In genomic region chr7:36014961-36015360, GRCh38 we compare ENCODE assay signal across 29 cellular contexts.
"Had no signal": no experiment of that assay in that cellular context is flagged by ENCODE, and none has a peak within 500 bp of the region (broad histone marks: within the 10 kb centered on the region; RNA-seq: fewer than 3 reads in every experiment).

No MANE protein-coding gene starts in this region.

- H3K4me3 ChIP-seq: left lung, lower lobe of right lung, neural progenitor cell, right atrium auricular region, skin epidermis, suprapubic skin, thoracic aorta, tibial artery, uterus had no signal

- H3K27ac ChIP-seq: left lung, lower lobe of right lung, neural progenitor cell, parathyroid adenoma, right atrium auricular region, skin epidermis, suprapubic skin, thoracic aorta, tibial artery, uterus had no signal

- DNase-seq: head of caudate nucleus; hypothalamus; immature natural killer cell; kidney; left colon; left lung; lower lobe of right lung; mesendoderm; naive B cell; natural killer cell; nephron progenitor cell; stimulated activated CD4-positive, alpha-beta T cell treated with anti-CD3 and anti-CD28 coated beads, Interleukin-12 subunit alpha, Interleukin-12 subunit beta, amount 100 ng/mL, for 4 hours; stimulated activated CD4-positive, alpha-beta T cell treated with anti-CD3 and anti-CD28 coated beads, Interleukin-15, amount 100 ng/mL, for 24 hours; stimulated activated CD4-positive, alpha-beta T cell treated with anti-CD3 and anti-CD28 coated beads, Interleukin-2, amount 100 ng/mL, for 24 hours; stimulated activated CD4-positive, alpha-beta T cell treated with anti-CD3 and anti-CD28 coated beads, Interleukin-4, amount 100 ng/mL, for 1 hour; stimulated activated naive CD4-positive, alpha-beta T cell; tibial artery; uterus had no signal

- H2AFZ ChIP-seq: neural progenitor cell, parathyroid adenoma had no signal

- H3K4me1 ChIP-seq: left lung, lower lobe of right lung, parathyroid adenoma, right atrium auricular region, suprapubic skin, uterus had no signal

- H3K36me3 ChIP-seq: left lung, lower lobe of right lung, neural progenitor cell, right atrium auricular region, suprapubic skin, thoracic aorta, tibial artery, uterus had no signal

- H3K9ac ChIP-seq: neural progenitor cell, parathyroid adenoma had no signal

- H3K27me3 Mint-ChIP-seq: stimulated activated naive CD8-positive, alpha-beta T cell treated with anti-CD3 and anti-CD28 coated beads, Interleukin-15, Interleukin-2, amounts not matched to agents 100 ng/mL and 50 ng/mL, for 24 hours; type B pancreatic cell had no signal

- H3K36me3 Mint-ChIP-seq: immature natural killer cell, mesothelial cell of epicardium, naive B cell, natural killer cell, neural progenitor cell, type B pancreatic cell had no signal

- H3K4me1 Mint-ChIP-seq: immature natural killer cell, naive B cell, natural killer cell had no signal

- H3K4me2 ChIP-seq: neural progenitor cell had no signal

- H3K4me3 Mint-ChIP-seq: immature natural killer cell; mesothelial cell of epicardium; naive B cell; natural killer cell; nephron progenitor cell; neural progenitor cell; stimulated activated naive CD8-positive, alpha-beta T cell treated with anti-CD3 and anti-CD28 coated beads, Interleukin-15, Interleukin-2, amounts not matched to agents 100 ng/mL and 50 ng/mL, for 24 hours; type B pancreatic cell had no signal

- ATAC-seq: left colon, left lung, lower lobe of right lung, natural killer cell, sciatic nerve had no signal

- H3K9me3 ChIP-seq: left lung, lower lobe of right lung, right atrium auricular region, suprapubic skin, thoracic aorta, tibial artery, uterus had no signal

- H3K27me3 ChIP-seq: left lung, right atrium auricular region, suprapubic skin, tibial artery, uterus had no signal

- H3K27ac Mint-ChIP-seq: immature natural killer cell; naive B cell; natural killer cell; nephron progenitor cell; neural progenitor cell; progenitor cell of endocrine pancreas; stimulated activated naive CD8-positive, alpha-beta T cell treated with anti-CD3 and anti-CD28 coated beads, Interleukin-15, Interleukin-2, amounts not matched to agents 100 ng/mL and 50 ng/mL, for 24 hours; type B pancreatic cell had no signal
